ENCODE assay signal across 1 cellular context in genomic region chr5:34491251-34491620, GRCh38.
TF ChIP-seq lines count a peak whose summit lies in the region.

No MANE protein-coding gene starts in this region.

TF ChIP-seq in SK-N-SH treated with all-trans-retinoic acid at 6 μM for 48 hours, 23 proteins besides CTCF, POLR2A, EP300 and RAD21 (continued from another document):
- TF ChIP-seq ZNF8 (CRISPR knock-in tag; IDR thresholded peaks at IDR 0.05) (no peak), ZFP3 (CRISPR knock-in tag; IDR thresholded peaks at IDR 0.05) (no peak), OSR1 (CRISPR knock-in tag; IDR thresholded peaks at IDR 0.05) (no peak), CSDC2 (CRISPR knock-in tag; IDR thresholded peaks at IDR 0.05) (no peak), CSRNP3 (CRISPR knock-in tag; IDR thresholded peaks at IDR 0.05) (no peak), PATZ1 (CRISPR knock-in tag; IDR thresholded peaks at IDR 0.05; ENCODE audit: borderline replicate concordance) (no peak), ZC3H10 (CRISPR knock-in tag; IDR thresholded peaks at IDR 0.05) (no peak), PPARA (CRISPR knock-in tag; IDR thresholded peaks at IDR 0.05; ENCODE audit: borderline replicate concordance) (no peak)
